ENCODE assay signal across 20 cellular contexts in the genomic region with DNA sequence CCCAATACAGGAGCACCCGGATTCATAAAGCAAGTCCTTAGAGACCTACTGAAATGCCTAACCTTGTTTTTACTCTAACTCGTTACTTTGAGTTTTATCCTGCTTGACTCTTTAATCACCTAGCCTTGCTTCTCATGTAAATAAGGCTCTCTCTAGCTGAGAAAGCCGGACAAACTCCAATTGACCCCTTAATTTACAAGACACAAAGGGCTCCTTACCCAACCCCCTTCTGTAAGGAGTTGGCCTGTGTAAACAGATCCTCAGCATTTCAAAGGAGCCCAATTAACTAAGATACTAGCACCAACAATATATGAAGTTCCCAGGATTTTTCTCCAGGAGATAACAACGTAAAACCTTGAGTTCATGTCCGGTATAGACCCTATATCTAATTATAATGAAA.
DNase-seq lines count a peak whose midpoint lies in the region; ATAC-seq and TF ChIP-seq lines count a peak whose summit lies in the region.
"Had no signal": no experiment of that assay in that cellular context is flagged by ENCODE, and none has a peak within 500 bp of the region (broad histone marks: within the 10 kb centered on the region; RNA-seq: fewer than 3 reads in every experiment).

No MANE protein-coding gene starts in this region.

- peak; percentile 53 for ATAC-seq in WTC11
- ATAC-seq in HG02642 (IDR thresholded peaks at IDR 0.05; ENCODE audit: poor library complexity, unreplicated experiment): no peak
- ATAC-seq: CD8-positive, alpha-beta T cell; HCT116; K562 had no signal

- H3K27ac Mint-ChIP-seq in WTC11 (no peak overlapping the region), neural progenitor cell (no peak overlapping the region)
- no peak overlapping the region for H3K27ac Mint-ChIP-seq in CD8-positive, alpha-beta memory T cell
- H3K27ac Mint-ChIP-seq: B cell; CD8-positive, alpha-beta T cell; HFFc6 had no signal

- no peaks in the 10 kb centered on the region for H4K20me1 ChIP-seq in neural progenitor cell (ENCODE audit: low read depth)
- H4K20me1 ChIP-seq: BLaER1 treated with 17β-estradiol and CSF1 and Interleukin-3, amounts not matched to agents 10 nM and 100 nM had no signal

- no peak overlapping the region for H3K4me3 Mint-ChIP-seq in WTC11
- H3K4me3 Mint-ChIP-seq in neural progenitor cell: no peak overlapping the region
- H3K4me3 Mint-ChIP-seq in CD8-positive, alpha-beta memory T cell: no peak overlapping the region
- H3K4me3 Mint-ChIP-seq: B cell; CD8-positive, alpha-beta T cell; HFFc6 had no signal

- no peaks in the 10 kb centered on the region for H3K4me1 ChIP-seq in neural progenitor cell
- no peaks in the 10 kb centered on the region for H3K4me1 ChIP-seq in CD8-positive, alpha-beta memory T cell (ENCODE audit: insufficient read depth, low read length)
- H3K4me1 ChIP-seq: BLaER1 treated with 17β-estradiol and CSF1 and Interleukin-3, amounts not matched to agents 10 nM and 100 nM had no signal

- no peak overlapping the region for H3K27ac ChIP-seq in neural progenitor cell
- H3K27ac ChIP-seq in CD8-positive, alpha-beta memory T cell (ENCODE audit: low read depth, low read length): no peak overlapping the region
- H3K27ac ChIP-seq: BLaER1 treated with 17β-estradiol and CSF1 and Interleukin-3, amounts not matched to agents 10 nM and 100 nM had no signal

- no peaks in the 10 kb centered on the region for H3K36me3 ChIP-seq in H7 (replicated peaks; ENCODE audit: control insufficient read depth, insufficient read depth, low read length)
- H3K36me3 ChIP-seq in neural progenitor cell: no peaks in the 10 kb centered on the region
- no peaks in the 10 kb centered on the region for H3K36me3 ChIP-seq in CD8-positive, alpha-beta memory T cell (ENCODE audit: insufficient read depth, low read length)
- H3K36me3 ChIP-seq: BLaER1 treated with 17β-estradiol and CSF1 and Interleukin-3, amounts not matched to agents 10 nM and 100 nM had no signal

- H3K4me2 ChIP-seq in neural progenitor cell: peak overlapping the region; percentile 42
- H3K4me2 ChIP-seq: BLaER1 treated with 17β-estradiol and CSF1 and Interleukin-3, amounts not matched to agents 10 nM and 100 nM had no signal

- no peak for TF ChIP-seq CTCF in WTC11 (IDR thresholded peaks at IDR 0.05)
- no peak for TF ChIP-seq CTCF in neural progenitor cell (IDR thresholded peaks at IDR 0.05)

- DNase-seq in H7 (peak; percentile 9), WTC11 (ENCODE audit: low spot score) (no peak), iPS DF 19.7 (ENCODE audit: low read depth, low spot score) (peak; percentile 40), neural progenitor cell (ENCODE audit: low spot score) (peak; percentile 51), hypothalamus (lab: John Stamatoyannopoulos, UW) (no peak)
- no peak for DNase-seq in CD8-positive, alpha-beta memory T cell
- DNase-seq: CD8-positive, alpha-beta T cell; COR-L47; DMS 273 treated with DMSO at 0.1 percent for 48 hours; DMS53; DND-41; EL; GOT3; HFFc6; IMR-90 had no signal

- H3F3A ChIP-seq in neural progenitor cell (ENCODE audit: low read depth): peaks cover 5% of the 10 kb centered on the region

- H3K4me3 ChIP-seq in H7 (ENCODE audit: insufficient read depth, low read depth, low read length) (no peak overlapping the region), neural progenitor cell (no peak overlapping the region)
- H3K4me3 ChIP-seq in CD8-positive, alpha-beta memory T cell (ENCODE audit: low read length): no peak overlapping the region
- H3K4me3 ChIP-seq: BLaER1 treated with 17β-estradiol and CSF1 and Interleukin-3, amounts not matched to agents 10 nM and 100 nM; K562 had no signal

- peaks cover 6% of the 10 kb centered on the region; the same call in 1 of the 2 replicates for H3K36me3 Mint-ChIP-seq in WTC11
- H3K36me3 Mint-ChIP-seq in neural progenitor cell: no peaks in the 10 kb centered on the region
- no peaks in the 10 kb centered on the region for H3K36me3 Mint-ChIP-seq in CD8-positive, alpha-beta memory T cell
- H3K36me3 Mint-ChIP-seq: CD8-positive, alpha-beta T cell had no signal

- no peak overlapping the region for H2AFZ ChIP-seq in neural progenitor cell (replicated peaks)

- no peaks in the 10 kb centered on the region for H3K79me2 ChIP-seq in neural progenitor cell (ENCODE audit: low read depth)

- H3K9me3 Mint-ChIP-seq in WTC11 (peaks cover 6% of the 10 kb centered on the region), neural progenitor cell (peaks cover 11% of the 10 kb centered on the region)
- H3K9me3 Mint-ChIP-seq in CD8-positive, alpha-beta memory T cell: peaks cover 0 to 4% (median 0%) of the 10 kb centered on the region in 5 donors
- H3K9me3 Mint-ChIP-seq: HFFc6 had no signal

- POLR2A ChIA-PET in WTC11 (lab: Charles Lee): no interaction called here
- POLR2A ChIA-PET in CD8-positive, alpha-beta memory T cell (lab: Charles Lee): no interaction called here

- H3K4me1 Mint-ChIP-seq in WTC11: peaks cover 5% of the 10 kb centered on the region
- peaks cover 5% of the 10 kb centered on the region for H3K4me1 Mint-ChIP-seq in neural progenitor cell
- no peaks in the 10 kb centered on the region for H3K4me1 Mint-ChIP-seq in CD8-positive, alpha-beta memory T cell
- H3K4me1 Mint-ChIP-seq: B cell had no signal

- peaks cover 8% of the 10 kb centered on the region for H3K9me3 ChIP-seq in neural progenitor cell (ENCODE audit: low read depth)
- no peaks in the 10 kb centered on the region for H3K9me3 ChIP-seq in CD8-positive, alpha-beta memory T cell (ENCODE audit: low read length)

- H3K27me3 ChIP-seq in H7 (ENCODE audit: control insufficient read depth, insufficient read depth, low read length) (peaks cover 38% of the 10 kb centered on the region), neural progenitor cell (peaks cover 76% of the 10 kb centered on the region)
- H3K27me3 ChIP-seq in CD8-positive, alpha-beta memory T cell (ENCODE audit: insufficient read depth, low read length, poor library complexity, severe bottlenecking): no peaks in the 10 kb centered on the region
- H3K27me3 ChIP-seq: BLaER1 treated with 17β-estradiol and CSF1 and Interleukin-3, amounts not matched to agents 10 nM and 100 nM had no signal

- no peak overlapping the region for H3K9ac ChIP-seq in neural progenitor cell
- H3K9ac ChIP-seq: BLaER1 treated with 17β-estradiol and CSF1 and Interleukin-3, amounts not matched to agents 10 nM and 100 nM had no signal

- H3K27me3 Mint-ChIP-seq in WTC11 (ENCODE audit: low read depth) (peaks cover 100% of the 10 kb centered on the region), neural progenitor cell (ENCODE audit: insufficient read depth, low read depth) (no peaks in the 10 kb centered on the region)
- H3K27me3 Mint-ChIP-seq in CD8-positive, alpha-beta memory T cell: peaks cover 4 to 10% of the 10 kb centered on the region in 2 donors

- CTCF ChIA-PET in WTC11 (lab: Charles Lee): interaction anchor here (1.5 kb wide), 1 partner anchor 43 kb away, joined by 4 read pairs; no protein-coding TSS in a partner anchor
- CTCF ChIA-PET in CD8-positive, alpha-beta memory T cell (lab: Charles Lee): no interaction called here

TF ChIP-seq in WTC11, 78 proteins besides CTCF, POLR2A, EP300 and RAD21:
- TF ChIP-seq, protein P1, sequence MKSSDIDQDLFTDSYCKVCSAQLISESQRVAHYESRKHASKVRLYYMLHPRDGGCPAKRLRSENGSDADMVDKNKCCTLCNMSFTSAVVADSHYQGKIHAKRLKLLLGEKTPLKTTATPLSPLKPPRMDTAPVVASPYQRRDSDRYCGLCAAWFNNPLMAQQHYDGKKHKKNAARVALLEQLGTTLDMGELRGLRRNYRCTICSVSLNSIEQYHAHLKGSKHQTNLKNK (CRISPR knock-in tag; IDR thresholded peaks at IDR 0.05): no peak
- TF ChIP-seq PRRX2 (CRISPR knock-in tag; IDR thresholded peaks at IDR 0.05) (no peak), TP53 (CRISPR knock-in tag; IDR thresholded peaks at IDR 0.05) (no peak), ATF1 (CRISPR knock-in tag; IDR thresholded peaks at IDR 0.05) (no peak), GTF2I (CRISPR knock-in tag; conservative IDR thresholded peaks at IDR 0.05) (no peak)
- TF ChIP-seq, protein P2, sequence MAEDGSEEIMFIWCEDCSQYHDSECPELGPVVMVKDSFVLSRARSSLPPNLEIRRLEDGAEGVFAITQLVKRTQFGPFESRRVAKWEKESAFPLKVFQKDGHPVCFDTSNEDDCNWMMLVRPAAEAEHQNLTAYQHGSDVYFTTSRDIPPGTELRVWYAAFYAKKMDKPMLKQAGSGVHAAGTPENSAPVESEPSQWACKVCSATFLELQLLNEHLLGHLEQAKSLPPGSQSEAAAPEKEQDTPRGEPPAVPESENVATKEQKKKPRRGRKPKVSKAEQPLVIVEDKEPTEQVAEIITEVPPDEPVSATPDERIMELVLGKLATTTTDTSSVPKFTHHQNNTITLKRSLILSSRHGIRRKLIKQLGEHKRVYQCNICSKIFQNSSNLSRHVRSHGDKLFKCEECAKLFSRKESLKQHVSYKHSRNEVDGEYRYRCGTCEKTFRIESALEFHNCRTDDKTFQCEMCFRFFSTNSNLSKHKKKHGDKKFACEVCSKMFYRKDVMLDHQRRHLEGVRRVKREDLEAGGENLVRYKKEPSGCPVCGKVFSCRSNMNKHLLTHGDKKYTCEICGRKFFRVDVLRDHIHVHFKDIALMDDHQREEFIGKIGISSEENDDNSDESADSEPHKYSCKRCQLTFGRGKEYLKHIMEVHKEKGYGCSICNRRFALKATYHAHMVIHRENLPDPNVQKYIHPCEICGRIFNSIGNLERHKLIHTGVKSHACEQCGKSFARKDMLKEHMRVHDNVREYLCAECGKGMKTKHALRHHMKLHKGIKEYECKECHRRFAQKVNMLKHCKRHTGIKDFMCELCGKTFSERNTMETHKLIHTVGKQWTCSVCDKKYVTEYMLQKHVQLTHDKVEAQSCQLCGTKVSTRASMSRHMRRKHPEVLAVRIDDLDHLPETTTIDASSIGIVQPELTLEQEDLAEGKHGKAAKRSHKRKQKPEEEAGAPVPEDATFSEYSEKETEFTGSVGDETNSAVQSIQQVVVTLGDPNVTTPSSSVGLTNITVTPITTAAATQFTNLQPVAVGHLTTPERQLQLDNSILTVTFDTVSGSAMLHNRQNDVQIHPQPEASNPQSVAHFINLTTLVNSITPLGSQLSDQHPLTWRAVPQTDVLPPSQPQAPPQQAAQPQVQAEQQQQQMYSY (CRISPR knock-in tag; IDR thresholded peaks at IDR 0.05): no peak
- TF ChIP-seq, protein P3, sequence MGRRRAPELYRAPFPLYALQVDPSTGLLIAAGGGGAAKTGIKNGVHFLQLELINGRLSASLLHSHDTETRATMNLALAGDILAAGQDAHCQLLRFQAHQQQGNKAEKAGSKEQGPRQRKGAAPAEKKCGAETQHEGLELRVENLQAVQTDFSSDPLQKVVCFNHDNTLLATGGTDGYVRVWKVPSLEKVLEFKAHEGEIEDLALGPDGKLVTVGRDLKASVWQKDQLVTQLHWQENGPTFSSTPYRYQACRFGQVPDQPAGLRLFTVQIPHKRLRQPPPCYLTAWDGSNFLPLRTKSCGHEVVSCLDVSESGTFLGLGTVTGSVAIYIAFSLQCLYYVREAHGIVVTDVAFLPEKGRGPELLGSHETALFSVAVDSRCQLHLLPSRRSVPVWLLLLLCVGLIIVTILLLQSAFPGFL (CRISPR knock-in tag; IDR thresholded peaks at IDR 0.05; ENCODE audit: borderline replicate concordance): no peak
TF ChIP-seq in WTC11: peak in this region for 0.

Comparison
In these comparisons a context has a peak if more than half of its experiments do, and no peak if none do; other contexts are left out.
1. DNase-seq: peak in H7 (single experiment), iPS DF 19.7 (single experiment) and neural progenitor cell (single experiment); none in WTC11 (single experiment), CD8-positive, alpha-beta memory T cell (0 of 5) and hypothalamus (0 of 51).